In genomic region chr12:87274594-87275245, GRCh38 we compare ENCODE assay signal across 8 cellular contexts.
DNase-seq lines count a peak whose midpoint lies in the region; ATAC-seq and TF ChIP-seq lines count a peak whose summit lies in the region.

No MANE protein-coding gene starts in this region.

- POLR2A ChIA-PET in GM10248 (lab: Yijun Ruan, JAX) = no interaction called here

- no peak overlapping the region for H3K4me2 ChIP-seq in fibroblast of lung (ENCODE audit: extremely low read depth, insufficient read depth, low read length)

- H4K20me1 ChIP-seq in fibroblast of lung (ENCODE audit: control insufficient read depth, extremely low read depth, insufficient read depth, low read length) = no peaks in the 10 kb centered on the region

- peak; percentile 71 for ATAC-seq in GM21786 (IDR thresholded peaks at IDR 0.05; ENCODE audit: unreplicated experiment)

- H3K9me3 Mint-ChIP-seq in activated naive CD4-positive, alpha-beta T cell treated with anti-CD3 and anti-CD28 coated beads, Interleukin-2, amount 10 ng/mL, durations not matched to agents 7 days and 5 days = peaks cover 2% of the 10 kb centered on the region

- H3K9ac ChIP-seq in fibroblast of lung (ENCODE audit: insufficient read depth, low read length) = no peak overlapping the region

- H3K27me3 Mint-ChIP-seq in activated naive CD4-positive, alpha-beta T cell treated with anti-CD3 and anti-CD28 coated beads, Interleukin-2, amount 10 ng/mL, durations not matched to agents 7 days and 5 days = no peaks in the 10 kb centered on the region

- H2AFZ ChIP-seq in fibroblast of lung (ENCODE audit: low read length) = no peak overlapping the region

- no peaks in the 10 kb centered on the region for H3K36me3 ChIP-seq in fibroblast of lung (ENCODE audit: control insufficient read depth, insufficient read depth, low read length)

- no peaks in the 10 kb centered on the region for H3K4me1 ChIP-seq in fibroblast of lung (ENCODE audit: control insufficient read depth, extremely low read depth, insufficient read depth, low read length)

- H3K4me1 Mint-ChIP-seq in activated naive CD4-positive, alpha-beta T cell treated with anti-CD3 and anti-CD28 coated beads, Interleukin-2, amount 10 ng/mL, durations not matched to agents 7 days and 5 days = no peaks in the 10 kb centered on the region

- H3K27ac Mint-ChIP-seq in activated naive CD4-positive, alpha-beta T cell treated with anti-CD3 and anti-CD28 coated beads, Interleukin-2, amount 10 ng/mL, durations not matched to agents 7 days and 5 days = no peak overlapping the region

- TF ChIP-seq POLR2A in NB4 (IDR thresholded peaks at IDR 0.05; ENCODE audit: extremely low read depth, insufficient read length) = no peak

- no peaks in the 10 kb centered on the region for H3K36me3 Mint-ChIP-seq in activated naive CD4-positive, alpha-beta T cell treated with anti-CD3 and anti-CD28 coated beads, Interleukin-2, amount 10 ng/mL, durations not matched to agents 7 days and 5 days

- H3K4me3 ChIP-seq in NB4 (ENCODE audit: low read depth, low read length) (no peak overlapping the region), fibroblast of lung (replicated peaks in 1 of 4; ENCODE audit: control extremely low read depth in 1 of 4, insufficient read depth in 1 of 4, low read depth in 3 of 4, low read length in 4 of 4) (no peak overlapping the region)

- TF ChIP-seq CTCF in GM10248 (IDR thresholded peaks at IDR 0.05; ENCODE audit: control extremely low read depth, extremely low read depth, low read depth, missing control alignments) = peak; percentile 23
- peak; percentile 74 for TF ChIP-seq CTCF in NB4 (IDR thresholded peaks at IDR 0.05; ENCODE audit: low read depth, low read length)
- peak; percentile 37 to 65 for TF ChIP-seq CTCF in fibroblast of lung (conservative IDR thresholded peaks at IDR 0.05 in 1 of 2, IDR thresholded peaks at IDR 0.05 in 1 of 2; ENCODE audit: low read depth in 1 of 2, low read length in 2 of 2)

- no peak overlapping the region for H3K4me3 Mint-ChIP-seq in activated naive CD4-positive, alpha-beta T cell treated with anti-CD3 and anti-CD28 coated beads, Interleukin-2, amount 10 ng/mL, durations not matched to agents 7 days and 5 days

- no peaks in the 10 kb centered on the region for H3K9me3 ChIP-seq in fibroblast of lung (ENCODE audit: control insufficient read depth, insufficient read depth, low read depth, low read length)

- CTCF ChIA-PET in GM10248 (lab: Yijun Ruan, JAX) = interaction anchor here (1.0 to 1.6 kb wide), 2 partner anchors 29 to 719 kb away, joined by 3 to 4 read pairs; no protein-coding TSS in a partner anchor
- CTCF ChIA-PET in activated naive CD4-positive, alpha-beta T cell treated with anti-CD3 and anti-CD28 coated beads, Interleukin-2, amount 10 ng/mL, durations not matched to agents 7 days and 5 days (lab: Charles Lee) = no interaction called here

- no peaks in the 10 kb centered on the region for H3K79me2 ChIP-seq in fibroblast of lung (ENCODE audit: control insufficient read depth, insufficient read depth, low read length)

- DNase-seq in GM10248 (ENCODE audit: extremely low spot score) (no peak), NB4 (ENCODE audit: low read depth) (peak; percentile 42), fibroblast of lung (ENCODE audit: low read depth in 2 of 2) (peak; percentile 47 to 50), GM19240 (ENCODE audit: insufficient read length, low spot score) (no peak), SHP77 treated with DMSO at 0.1 percent for 48 hours (lab: John Stamatoyannopoulos, UW) (no peak)
- DNase-seq in activated T-cell treated with anti-CD3 and anti-CD28 coated beads, Interleukin-2, amount 50 U/mL, for 48 hours = no peak
- no peak for DNase-seq in activated naive CD4-positive, alpha-beta T cell treated with anti-CD3 and anti-CD28 coated beads, Interleukin-2, amount 10 ng/mL, durations not matched to agents 7 days and 5 days

- H3K27me3 ChIP-seq in fibroblast of lung (ENCODE audit: control insufficient read depth, insufficient read depth, low read length) = no peaks in the 10 kb centered on the region

- H3K27ac ChIP-seq in fibroblast of lung (ENCODE audit: insufficient read depth, low read length) = no peak overlapping the region

Comparison
In these comparisons a context has a peak if more than half of its experiments do, and no peak if none do; other contexts are left out.
1. DNase-seq: peak in NB4 (single experiment) and fibroblast of lung (2 of 2); none in GM10248 (single experiment), activated T-cell treated with anti-CD3 and anti-CD28 coated beads, Interleukin-2, amount 50 U/mL, for 48 hours (0 of 2), GM19240 (single experiment), activated naive CD4-positive, alpha-beta T cell treated with anti-CD3 and anti-CD28 coated beads, Interleukin-2, amount 10 ng/mL, durations not matched to agents 7 days and 5 days (single experiment) and SHP77 treated with DMSO at 0.1 percent for 48 hours (single experiment).
2. CTCF ChIP-seq: peak in every context shown above with its lines; median percentile 74 in NB4; 51 in fibroblast of lung; 23 in GM10248.